8 cellular contexts compared by ENCODE assay signal in the genomic region with DNA sequence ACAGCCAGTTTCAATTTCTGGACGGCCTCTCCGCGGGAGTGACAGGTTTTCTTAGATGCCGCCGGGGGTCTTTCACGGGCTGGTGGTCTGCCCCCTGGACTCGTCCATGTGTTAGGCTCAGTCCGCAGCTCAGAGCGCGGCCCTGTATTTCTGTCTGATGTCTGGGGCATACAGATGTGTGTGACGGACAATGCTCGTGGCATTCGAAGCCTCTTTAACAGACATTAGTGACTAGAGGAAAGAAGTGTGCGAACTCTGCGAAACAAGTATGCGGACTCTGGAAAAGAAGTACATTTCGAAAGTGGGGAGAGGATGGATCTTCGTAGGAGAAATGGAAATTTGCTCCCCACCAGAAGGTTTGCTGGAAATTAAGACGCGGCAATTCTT.
DNase-seq lines count a peak whose midpoint lies in the region; ATAC-seq and TF ChIP-seq lines count a peak whose summit lies in the region.

No MANE protein-coding gene starts in this region.

- ATAC-seq in HG03280 (IDR thresholded peaks at IDR 0.05; ENCODE audit: unreplicated experiment), result no peak

- H3K27ac ChIP-seq in muscle layer of colon (ENCODE audit: low read depth, low read length), result peak overlapping the region; percentile 80

- no peak for TF ChIP-seq CTCF in GM12865 (IDR thresholded peaks at IDR 0.05; ENCODE audit: insufficient read depth, low read depth, low read length, missing control alignments)

- H3K4me1 ChIP-seq in NT2/D1 (ENCODE audit: insufficient read depth, insufficient read length) (peaks cover 6% of the 10 kb centered on the region), muscle layer of colon (ENCODE audit: insufficient read depth, low read length) (peaks cover 8% of the 10 kb centered on the region)

- H3K27me3 ChIP-seq in NT2/D1 (ENCODE audit: insufficient read depth, insufficient read length) (peaks cover 23% of the 10 kb centered on the region), muscle layer of colon (ENCODE audit: control insufficient read depth in 1 of 2, insufficient read depth in 2 of 2, low read length in 2 of 2) (no peaks in the 10 kb centered on the region)

- peak overlapping the region; percentile 89 for H3K4me3 ChIP-seq in GM12865 (ENCODE audit: low read depth, low read length)
- H3K4me3 ChIP-seq in NT2/D1 (ENCODE audit: insufficient read length, low read depth), result peak overlapping the region; percentile 64
- peak overlapping the region; percentile 80 to 96 for H3K4me3 ChIP-seq in muscle layer of colon (ENCODE audit: low read depth in 1 of 2, low read length in 2 of 2)

- DNase-seq in GM12865 (ENCODE audit: low read depth), result no peak
- DNase-seq in NT2/D1 (ENCODE audit: low read depth, low spot score), result no peak
- peak; percentile 53 for DNase-seq in ecto neural progenitor cell (ENCODE audit: low spot score)
- no peak for DNase-seq in DMS 273 (lab: John Stamatoyannopoulos, UW; ENCODE audit: unreplicated experiment)
- DNase-seq in NOMO-1 treated with dmso at 0.1 percent for 144 hours (lab: John Stamatoyannopoulos, UW; ENCODE audit: unreplicated experiment), result no peak
- no peak for DNase-seq in HCEC 1CT

- no peaks in the 10 kb centered on the region for H3K9me3 ChIP-seq in NT2/D1 (ENCODE audit: insufficient read depth, low read length)
- H3K9me3 ChIP-seq in muscle layer of colon (ENCODE audit: low read length), result no peaks in the 10 kb centered on the region

- peaks cover 4% of the 10 kb centered on the region for H3K36me3 ChIP-seq in NT2/D1 (ENCODE audit: insufficient read depth, insufficient read length, low read length)
- no peaks in the 10 kb centered on the region for H3K36me3 ChIP-seq in muscle layer of colon (ENCODE audit: insufficient read depth, low read length)

- H3K9ac ChIP-seq in NT2/D1 (ENCODE audit: insufficient read length, low read depth) (peak overlapping the region; percentile 77), muscle layer of colon (ENCODE audit: low read length) (peak overlapping the region; percentile 77)
